Comparison of ENCODE assay signal across 12 cellular contexts in the genomic region with DNA sequence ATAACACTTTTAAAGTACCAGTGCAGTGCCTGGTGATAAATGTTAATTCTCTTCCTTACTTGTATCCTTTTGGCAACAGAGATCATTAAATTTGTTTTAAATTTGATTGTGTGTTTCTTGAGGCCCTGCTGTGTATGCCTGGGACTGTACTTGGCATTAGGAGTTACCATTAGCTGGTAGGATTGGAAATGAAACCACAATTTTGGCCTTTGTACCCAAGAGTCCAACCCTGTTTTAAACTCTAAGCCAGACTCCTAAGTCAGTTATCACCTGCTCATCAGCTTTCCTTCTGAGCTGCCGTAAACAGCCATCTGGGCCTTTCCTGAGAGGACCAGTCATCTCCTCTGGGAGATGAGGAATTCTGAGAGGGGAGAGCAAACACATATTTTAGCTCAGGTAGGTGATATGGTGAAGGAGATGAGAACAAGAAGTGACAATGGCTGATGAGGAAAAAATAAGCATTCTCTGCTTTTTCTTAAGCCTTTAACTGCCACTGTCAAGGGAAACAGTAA.
DNase-seq lines count a peak whose midpoint lies in the region; ATAC-seq and TF ChIP-seq lines count a peak whose summit lies in the region.
"Had no signal": no experiment of that assay in that cellular context is flagged by ENCODE, and none has a peak within 500 bp of the region (broad histone marks: within the 10 kb centered on the region; RNA-seq: fewer than 3 reads in every experiment).

No MANE protein-coding gene starts in this region.

- H3K9ac ChIP-seq in duodenal mucosa (ENCODE audit: low read depth in 1 of 2, low read length in 2 of 2) = peak overlapping the region in 1 of 2 donors; percentile 22

- in situ Hi-C loops in GM13976 (cut with MboI; ENCODE audit: low sequenced_read_pairs, unreplicated experiment) = no loop called here

- peaks cover 22% of the 10 kb centered on the region for H3K36me3 Mint-ChIP-seq in CD8-positive, alpha-beta T cell
- H3K36me3 Mint-ChIP-seq in nephron (ENCODE audit: low read depth) = no peaks in the 10 kb centered on the region

- H3K36me3 ChIP-seq in CD8-positive, alpha-beta T cell (ENCODE audit: insufficient read depth, low read length) = no peaks in the 10 kb centered on the region
- H3K36me3 ChIP-seq in duodenal mucosa (ENCODE audit: control insufficient read depth in 1 of 2, insufficient read depth in 2 of 2, low read length in 2 of 2) = no peaks in the 10 kb centered on the region

- CTCF ChIA-PET in CD8-positive, alpha-beta T cell (lab: Charles Lee) = interaction anchor here (0.9 to 1.6 kb wide), 5 partner anchors 9 to 108 kb away, joined by 3 to 4 read pairs (median 4); no protein-coding TSS in a partner anchor

- peaks cover 32% of the 10 kb centered on the region for H3K4me1 ChIP-seq in CD8-positive, alpha-beta T cell (ENCODE audit: insufficient read depth, low read length)
- peaks cover 55 to 61% of the 10 kb centered on the region in 2 donors for H3K4me1 ChIP-seq in duodenal mucosa (ENCODE audit: control insufficient read depth in 1 of 2, insufficient read depth in 2 of 2, low read length in 2 of 2)

- H3K27ac ChIP-seq in CD8-positive, alpha-beta T cell (ENCODE audit: low read depth, low read length) = no peak overlapping the region
- peak overlapping the region; percentile 47 for H3K27ac ChIP-seq in duodenal mucosa (ENCODE audit: low read depth, low read length)
- H3K27ac ChIP-seq: PC-9 had no signal

- ATAC-seq in CD8-positive, alpha-beta T cell = no peak
- ATAC-seq in GM19397 (IDR thresholded peaks at IDR 0.05; ENCODE audit: unreplicated experiment) (no peak), GM18907 (IDR thresholded peaks at IDR 0.05; ENCODE audit: unreplicated experiment) (no peak)

- intact Hi-C loops in CD8-positive, alpha-beta T cell (cut with DNase I, micrococcal nuclease) = no loop called here

- H3K27ac Mint-ChIP-seq in CD8-positive, alpha-beta T cell = peak overlapping the region; percentile 14
- H3K27ac Mint-ChIP-seq in nephron = peak overlapping the region; percentile 22 to 45 (median 40)

- H3K4me1 Mint-ChIP-seq in CD8-positive, alpha-beta T cell (ENCODE audit: low read depth) = peaks cover 65% of the 10 kb centered on the region
- H3K4me1 Mint-ChIP-seq in nephron = peaks cover 80% of the 10 kb centered on the region

- H3K27me3 Mint-ChIP-seq in CD8-positive, alpha-beta T cell (ENCODE audit: low read depth) = no peaks in the 10 kb centered on the region
- H3K27me3 Mint-ChIP-seq in nephron (ENCODE audit: low read depth) = no peaks in the 10 kb centered on the region

- no peak overlapping the region for H3K4me3 Mint-ChIP-seq in CD8-positive, alpha-beta T cell
- no peak overlapping the region for H3K4me3 Mint-ChIP-seq in nephron

- H3K27me3 ChIP-seq in CD8-positive, alpha-beta T cell (ENCODE audit: insufficient read depth, low read length) = no peaks in the 10 kb centered on the region
- H3K27me3 ChIP-seq in duodenal mucosa (ENCODE audit: control insufficient read depth in 1 of 2, insufficient read depth in 2 of 2, low read length in 2 of 2) = no peaks in the 10 kb centered on the region

- POLR2A ChIA-PET in CD8-positive, alpha-beta T cell (lab: Charles Lee) = no interaction called here

- no peak for TF ChIP-seq CTCF in CD8-positive, alpha-beta T cell (IDR thresholded peaks at IDR 0.05)
- TF ChIP-seq CTCF in nephron (IDR thresholded peaks at IDR 0.05; ENCODE audit: unreplicated experiment in 3 of 3) (no peak), GM13976 (IDR thresholded peaks at IDR 0.05; ENCODE audit: borderline replicate concordance, control extremely low read depth, extremely low read depth, insufficient read depth, missing control alignments) (no peak)

- no peak overlapping the region for H3K4me3 ChIP-seq in CD8-positive, alpha-beta T cell (ENCODE audit: low read depth, low read length)
- peak overlapping the region in 1 of 2 donors; percentile 29 for H3K4me3 ChIP-seq in duodenal mucosa (ENCODE audit: low read depth in 1 of 2, low read length in 2 of 2)
- H3K4me3 ChIP-seq: PC-9 had no signal

- no peak for DNase-seq in CD8-positive, alpha-beta T cell
- DNase-seq in NCI-H1694 (lab: John Stamatoyannopoulos, UW) = peak; percentile 72
- no peak for DNase-seq in GM13976 (ENCODE audit: low spot score)
- no peak for DNase-seq in GM19238 (ENCODE audit: insufficient read length, low spot score)
- DNase-seq: activated CD4-positive, CD25-positive, alpha-beta regulatory T cell; GOT3; PC-9; stimulated activated CD8-positive, alpha-beta memory T cell treated with anti-CD3 and anti-CD28 coated beads, Interleukin-4, amount 100 ng/mL, for 48 hours had no signal

- H3K9me3 ChIP-seq in CD8-positive, alpha-beta T cell (ENCODE audit: low read length) = no peaks in the 10 kb centered on the region
- no peaks in the 10 kb centered on the region for H3K9me3 ChIP-seq in duodenal mucosa (ENCODE audit: control insufficient read depth in 1 of 2, low read length in 2 of 2)

- no peaks in the 10 kb centered on the region for H3K9me3 Mint-ChIP-seq in CD8-positive, alpha-beta T cell
- no peaks in the 10 kb centered on the region for H3K9me3 Mint-ChIP-seq in nephron
